ENCODE assay signal across 22 cellular contexts in the genomic region with DNA sequence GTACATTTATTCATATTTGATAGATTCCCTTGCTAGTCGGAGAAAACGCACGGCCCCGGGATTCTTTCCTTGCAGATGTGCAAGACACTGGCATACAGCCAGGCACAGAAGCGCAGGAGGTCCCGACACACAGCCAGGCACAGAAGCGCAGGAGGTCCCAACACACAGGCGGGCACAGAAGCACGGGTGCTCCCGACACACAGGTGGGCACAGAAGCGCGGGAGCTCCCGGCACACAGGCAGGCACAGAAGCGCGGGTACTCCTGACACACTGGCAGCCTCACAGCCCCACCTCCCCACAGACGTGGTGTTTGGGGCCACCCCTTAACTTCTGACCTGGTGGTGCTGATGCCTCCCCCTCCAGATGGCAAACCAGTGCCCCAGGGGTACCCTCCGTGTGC.
DNase-seq lines count a peak whose midpoint lies in the region; TF ChIP-seq lines count a peak whose summit lies in the region.
"Had no signal": no experiment of that assay in that cellular context is flagged by ENCODE, and none has a peak within 500 bp of the region (broad histone marks: within the 10 kb centered on the region; RNA-seq: fewer than 3 reads in every experiment).

No MANE protein-coding gene starts in this region.

- in situ Hi-C loops in GM13977 (cut with MboI; ENCODE audit: low pct_unique_long_range_greater_than_20kb, low sequenced_read_pairs, unreplicated experiment), result no loop called here

- H3K27ac Mint-ChIP-seq in chondrocyte (ENCODE audit: unreplicated experiment), result peak overlapping the region; percentile 94
- H3K27ac Mint-ChIP-seq: activated B cell treated with CpG ODN at 0.5 μM for 24 hours; activated T-cell treated with anti-CD3 and anti-CD28 coated beads, Interleukin-2, amount 50 U/mL, for 72 hours; CD8-positive, alpha-beta T cell; IgD-negative memory B cell; T-helper 2 cell treated with Interferon-gamma antibody and Interleukin-4, amounts not matched to agents 5 μg/mL and 100 μg/mL, for 36 hours had no signal

- H3K9ac ChIP-seq in HUES64 (ENCODE audit: low read depth, low read length) (0 out of 2 replicates have a peak overlapping the region, but pooled peaks have one; percentile 16), muscle layer of colon (ENCODE audit: low read length) (no peak overlapping the region), subcutaneous abdominal adipose tissue (ENCODE audit: low read length in 5 of 5) (no peak overlapping the region)

- no peaks in the 10 kb centered on the region for H3K27me3 Mint-ChIP-seq in chondrocyte (ENCODE audit: low read depth)
- H3K27me3 Mint-ChIP-seq: IgD-negative memory B cell had no signal

- peaks cover 12% of the 10 kb centered on the region for H3K36me3 Mint-ChIP-seq in chondrocyte (ENCODE audit: low read depth)

- 92% methylated on average over 17 of the region's 17 CpGs for WGBS in HUES64

- peaks cover 8% of the 10 kb centered on the region for H3K9me3 Mint-ChIP-seq in chondrocyte (ENCODE audit: low read depth)
- H3K9me3 Mint-ChIP-seq: activated B cell treated with CpG ODN at 0.5 μM for 24 hours; activated T-cell treated with anti-CD3 and anti-CD28 coated beads, Interleukin-2, amount 50 U/mL, for 72 hours; CD8-positive, alpha-beta T cell; IgD-negative memory B cell; naive B cell; T-helper 2 cell treated with Interferon-gamma antibody and Interleukin-4, amounts not matched to agents 5 μg/mL and 100 μg/mL, for 36 hours had no signal

- peaks cover 86% of the 10 kb centered on the region for H3K4me1 Mint-ChIP-seq in chondrocyte (ENCODE audit: low read depth)
- H3K4me1 Mint-ChIP-seq: activated B cell treated with CpG ODN at 0.5 μM for 24 hours, IgD-negative memory B cell, naive B cell had no signal

- no peak overlapping the region for H3K4me3 ChIP-seq in HUES64 (ENCODE audit: low read length)
- H3K4me3 ChIP-seq in muscle layer of colon (ENCODE audit: low read depth in 1 of 2, low read length in 2 of 2), result no peak overlapping the region
- H3K4me3 ChIP-seq in subcutaneous abdominal adipose tissue (ENCODE audit: low read depth in 1 of 5, low read length in 5 of 5), result peak overlapping the region; percentile 6 to 46 (median 9)
- H3K4me3 ChIP-seq: esophagus squamous epithelium, lung, prostate gland, upper lobe of right lung had no signal

- H3K4me3 Mint-ChIP-seq in chondrocyte (ENCODE audit: unreplicated experiment), result peak overlapping the region; percentile 51
- H3K4me3 Mint-ChIP-seq: activated B cell treated with CpG ODN at 0.5 μM for 24 hours; activated T-cell treated with anti-CD3 and anti-CD28 coated beads, Interleukin-2, amount 50 U/mL, for 72 hours; CD8-positive, alpha-beta T cell; IgD-negative memory B cell; naive B cell; T-helper 2 cell treated with Interferon-gamma antibody and Interleukin-4, amounts not matched to agents 5 μg/mL and 100 μg/mL, for 36 hours had no signal

- H3K36me3 ChIP-seq in HUES64 (ENCODE audit: insufficient read depth, low read length) (peaks cover 6% of the 10 kb centered on the region; the same call in 1 of the 2 replicates), muscle layer of colon (ENCODE audit: insufficient read depth, low read length) (peaks cover 27% of the 10 kb centered on the region), subcutaneous abdominal adipose tissue (ENCODE audit: control insufficient read depth in 5 of 5, insufficient read depth in 5 of 5, low read length in 5 of 5) (peaks cover 0 to 57% (median 31%) of the 10 kb centered on the region in 5 donors)
- H3K36me3 ChIP-seq: prostate gland had no signal

- H3K27me3 ChIP-seq in HUES64 (ENCODE audit: insufficient read depth, low read length) (no peaks in the 10 kb centered on the region), muscle layer of colon (ENCODE audit: control insufficient read depth in 1 of 2, insufficient read depth in 2 of 2, low read length in 2 of 2) (no peaks in the 10 kb centered on the region), subcutaneous abdominal adipose tissue (ENCODE audit: control insufficient read depth in 5 of 5, insufficient read depth in 4 of 5, low read length in 5 of 5) (no peaks in the 10 kb centered on the region)
- H3K27me3 ChIP-seq: esophagus squamous epithelium, upper lobe of right lung had no signal

- TF ChIP-seq CTCF in chondrocyte (IDR thresholded peaks at IDR 0.05), result no peak
- TF ChIP-seq CTCF in GM13977 (IDR thresholded peaks at IDR 0.05; ENCODE audit: extremely low read depth, insufficient read depth, missing control alignments), result no peak

- H3K27ac ChIP-seq in HUES64 (ENCODE audit: low read depth, low read length) (no peak overlapping the region), muscle layer of colon (ENCODE audit: low read depth, low read length) (peak overlapping the region; percentile 79), subcutaneous abdominal adipose tissue (ENCODE audit: low read depth, low read length) (peak overlapping the region; percentile 76), substantia nigra (ENCODE audit: low read depth, low read length, poor library complexity, severe bottlenecking) (no peak overlapping the region)
- H3K27ac ChIP-seq: esophagus squamous epithelium, prostate gland had no signal

- DNase-seq in chondrocyte (ENCODE audit: low spot score) (peak; percentile 85), GM13977 (ENCODE audit: low spot score) (no peak), SW480 (ENCODE audit: low spot score) (no peak), HPDE6-E6E7 (ENCODE audit: extremely low spot score) (no peak), substantia nigra (lab: John Stamatoyannopoulos, UW) (no peak)
- DNase-seq: activated B cell treated with CpG ODN at 0.5 μM for 24 hours; activated T-cell treated with anti-CD3 and anti-CD28 coated beads, Interleukin-2, amount 50 U/mL, for 72 hours; CD8-positive, alpha-beta T cell; esophagus squamous epithelium; MV-4-11; naive B cell; NCI-H1930; NCI-H524; SHP77 treated with DMSO at 0.1 percent for 48 hours; upper lobe of right lung had no signal

- H3K4me1 ChIP-seq in HUES64 (ENCODE audit: insufficient read depth, low read length), result peaks cover 9% of the 10 kb centered on the region; the same call in 1 of the 2 replicates
- H3K4me1 ChIP-seq in muscle layer of colon (ENCODE audit: insufficient read depth, low read length), result peaks cover 57% of the 10 kb centered on the region
- peaks cover 11 to 54% (median 46%) of the 10 kb centered on the region in 5 donors for H3K4me1 ChIP-seq in subcutaneous abdominal adipose tissue (ENCODE audit: control insufficient read depth in 5 of 5, insufficient read depth in 5 of 5, low read length in 5 of 5)
- H3K4me1 ChIP-seq: prostate gland, upper lobe of right lung had no signal

- H3K9me3 ChIP-seq in HUES64 (ENCODE audit: insufficient read depth, low read depth, low read length), result no peaks in the 10 kb centered on the region
- H3K9me3 ChIP-seq in muscle layer of colon (ENCODE audit: low read length), result no peaks in the 10 kb centered on the region
- no peaks in the 10 kb centered on the region for H3K9me3 ChIP-seq in subcutaneous abdominal adipose tissue (ENCODE audit: control insufficient read depth in 5 of 5, low read length in 5 of 5)
- H3K9me3 ChIP-seq: esophagus squamous epithelium, prostate gland, upper lobe of right lung had no signal

Comparison
In these comparisons a context has a peak if more than half of its experiments do, and no peak if none do; other contexts are left out.
1. H3K27ac ChIP-seq: peak in muscle layer of colon (single experiment) and subcutaneous abdominal adipose tissue (single experiment); none in HUES64 (single experiment) and substantia nigra (single experiment).
2. H3K4me3 ChIP-seq: peak in subcutaneous abdominal adipose tissue (5 of 5); none in HUES64 (single experiment) and muscle layer of colon (0 of 2).